Comparison of ENCODE assay signal across 15 cellular contexts in the genomic region with DNA sequence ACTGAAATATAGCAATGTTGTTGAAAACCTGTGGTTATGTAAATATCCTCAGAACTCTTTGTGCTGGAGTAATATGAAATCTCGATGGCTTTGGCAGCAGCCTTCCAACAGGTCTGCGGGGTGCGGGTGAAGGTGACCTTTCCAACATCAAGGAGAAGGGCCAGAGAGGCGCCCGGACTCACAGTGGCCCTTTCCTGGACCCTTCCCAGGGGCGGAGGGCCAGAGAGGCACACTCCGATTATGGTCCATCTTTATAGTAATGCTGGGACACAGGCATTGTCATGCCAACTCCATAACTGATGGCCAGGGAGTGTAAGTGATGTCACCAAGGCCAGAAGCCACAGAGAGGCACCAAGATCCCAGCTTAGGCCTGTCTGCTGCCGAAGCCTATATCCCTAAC. TPM values are rescaled to one million over a fixed set of nuclear protein-coding genes. Genes with fewer than 3 reads are reported as not detected.
DNase-seq lines count a peak whose midpoint lies in the region; ATAC-seq, FAIRE-seq and TF ChIP-seq lines count a peak whose summit lies in the region.
"Had no signal": no experiment of that assay in that cellular context is flagged by ENCODE, and none has a peak within 500 bp of the region (broad histone marks: within the 10 kb centered on the region; RNA-seq: fewer than 3 reads in every experiment).

No MANE protein-coding gene starts in this region.

- TF ChIP-seq POLR2A in stomach (IDR thresholded peaks at IDR 0.05) (no peak), H54 (IDR thresholded peaks at IDR 0.05; ENCODE audit: low read depth, low read length) (no peak)

- H3K27ac Mint-ChIP-seq in IgD-negative memory B cell (peak overlapping the region; percentile 91 to 92 (median 92)), WTC11 (peak overlapping the region; percentile 44; the same call in 1 of the 2 replicates), naive B cell (peak overlapping the region; percentile 78 to 99 (median 96))

- H3K4me1 ChIP-seq in stomach, result peaks cover 35 to 81% (median 66%) of the 10 kb centered on the region in 4 donors

- POLR2A ChIA-PET in WTC11 (lab: Charles Lee), result no interaction called here

- no peaks in the 10 kb centered on the region for H3K27me3 Mint-ChIP-seq in IgD-negative memory B cell
- H3K27me3 Mint-ChIP-seq in WTC11 (ENCODE audit: low read depth), result no peaks in the 10 kb centered on the region
- H3K27me3 Mint-ChIP-seq in naive B cell, result no peaks in the 10 kb centered on the region

- no peak for TF ChIP-seq EP300 in stomach (IDR thresholded peaks at IDR 0.05)

- intact Hi-C loops in stomach (cut with DNase I; ENCODE audit: low total_unique reads), result no loop called here

- no peaks in the 10 kb centered on the region for H3K9me3 ChIP-seq in stomach

- no peaks in the 10 kb centered on the region for H3K27me3 ChIP-seq in stomach

- H3K4me1 Mint-ChIP-seq in IgD-negative memory B cell (peaks cover 54 to 66% (median 63%) of the 10 kb centered on the region in 3 donors), WTC11 (peaks cover 17% of the 10 kb centered on the region), naive B cell (peaks cover 66 to 90% (median 73%) of the 10 kb centered on the region in 3 donors)

- no peak overlapping the region for H3K4me3 ChIP-seq in stomach
- H3K4me3 ChIP-seq: PC-9 had no signal

- ATAC-seq in WTC11 (no peak), naive B cell (ENCODE audit: low read depth in 2 of 2) (no peak)

- DNase-seq in WTC11 (ENCODE audit: low spot score), result no peak
- DNase-seq in naive B cell, result no peak
- no peak for DNase-seq in stomach
- no peak for DNase-seq in H54 (ENCODE audit: insufficient read length, low spot score)
- DNase-seq in LoVo (ENCODE audit: low spot score), result no peak
- DNase-seq in RPMI8226, result no peak
- DNase-seq: COR-L47, DMS153, HCEC 1CT, NCI-H2107, NCI-H345, PC-9 had no signal

- TF ChIP-seq CTCF in WTC11 (IDR thresholded peaks at IDR 0.05) (no peak), stomach (IDR thresholded peaks at IDR 0.05) (no peak)

- peak overlapping the region in 3 of 4 donors; percentile 14 to 78 (median 60) for H3K4me3 Mint-ChIP-seq in IgD-negative memory B cell
- no peak overlapping the region for H3K4me3 Mint-ChIP-seq in WTC11
- H3K4me3 Mint-ChIP-seq in naive B cell, result peak overlapping the region in 1 of 8 donors; percentile 3

- WGBS in stomach, 5 donors, result 59 to 89% (median 80%) methylated on average over 6 to 8 of the region's 8 CpGs

- FAIRE-seq in H54 (lab: Jason Lieb, UNC), result no peak
- FAIRE-seq: HTR-8/SVneo had no signal

- peaks cover 6 to 48% (median 36%) of the 10 kb centered on the region in 4 donors for H3K36me3 ChIP-seq in stomach

- H3K36me3 Mint-ChIP-seq in IgD-negative memory B cell (peaks cover 7% of the 10 kb centered on the region), WTC11 (peaks cover 11% of the 10 kb centered on the region; the same call in 1 of the 2 replicates), naive B cell (peaks cover 6 to 11% of the 10 kb centered on the region in 2 donors)

- peak overlapping the region in 3 of 5 donors; percentile 6 to 16 (median 8) for H3K27ac ChIP-seq in stomach
- H3K27ac ChIP-seq: C4-2B, PC-9 had no signal

- H3K9me3 Mint-ChIP-seq in IgD-negative memory B cell, result no peaks in the 10 kb centered on the region
- H3K9me3 Mint-ChIP-seq in WTC11, result no peaks in the 10 kb centered on the region
- no peaks in the 10 kb centered on the region for H3K9me3 Mint-ChIP-seq in naive B cell

- CTCF ChIA-PET in WTC11 (lab: Charles Lee), result interaction anchor here (1.1 to 1.2 kb wide), 2 partner anchors 9 to 61 kb away, joined by 4 read pairs; no protein-coding TSS in a partner anchor

TF ChIP-seq in WTC11, 78 proteins besides CTCF, POLR2A, EP300 and RAD21 (continues in another document):
- TF ChIP-seq ZNF317 (CRISPR knock-in tag; IDR thresholded peaks at IDR 0.05; ENCODE audit: borderline replicate concordance, low read depth) (no peak), FOXK1 (CRISPR knock-in tag; IDR thresholded peaks at IDR 0.05) (no peak), ZNF138 (CRISPR knock-in tag; conservative IDR thresholded peaks at IDR 0.05) (no peak), ZBTB21 (CRISPR knock-in tag; IDR thresholded peaks at IDR 0.05; ENCODE audit: borderline replicate concordance) (no peak), NR1H2 (CRISPR knock-in tag; IDR thresholded peaks at IDR 0.05) (no peak), CREB1 (CRISPR knock-in tag; IDR thresholded peaks at IDR 0.05) (no peak), MYBL2 (CRISPR knock-in tag; IDR thresholded peaks at IDR 0.05) (no peak), MXD4 (CRISPR knock-in tag; IDR thresholded peaks at IDR 0.05; ENCODE audit: borderline replicate concordance) (no peak), GTF2I (CRISPR knock-in tag; conservative IDR thresholded peaks at IDR 0.05) (no peak), RELA (CRISPR knock-in tag; IDR thresholded peaks at IDR 0.05; ENCODE audit: borderline replicate concordance) (no peak), ELF4 (CRISPR knock-in tag; IDR thresholded peaks at IDR 0.05; ENCODE audit: low read depth) (no peak), NFATC4 (CRISPR knock-in tag; IDR thresholded peaks at IDR 0.05) (no peak)
- TF ChIP-seq, protein P1, sequence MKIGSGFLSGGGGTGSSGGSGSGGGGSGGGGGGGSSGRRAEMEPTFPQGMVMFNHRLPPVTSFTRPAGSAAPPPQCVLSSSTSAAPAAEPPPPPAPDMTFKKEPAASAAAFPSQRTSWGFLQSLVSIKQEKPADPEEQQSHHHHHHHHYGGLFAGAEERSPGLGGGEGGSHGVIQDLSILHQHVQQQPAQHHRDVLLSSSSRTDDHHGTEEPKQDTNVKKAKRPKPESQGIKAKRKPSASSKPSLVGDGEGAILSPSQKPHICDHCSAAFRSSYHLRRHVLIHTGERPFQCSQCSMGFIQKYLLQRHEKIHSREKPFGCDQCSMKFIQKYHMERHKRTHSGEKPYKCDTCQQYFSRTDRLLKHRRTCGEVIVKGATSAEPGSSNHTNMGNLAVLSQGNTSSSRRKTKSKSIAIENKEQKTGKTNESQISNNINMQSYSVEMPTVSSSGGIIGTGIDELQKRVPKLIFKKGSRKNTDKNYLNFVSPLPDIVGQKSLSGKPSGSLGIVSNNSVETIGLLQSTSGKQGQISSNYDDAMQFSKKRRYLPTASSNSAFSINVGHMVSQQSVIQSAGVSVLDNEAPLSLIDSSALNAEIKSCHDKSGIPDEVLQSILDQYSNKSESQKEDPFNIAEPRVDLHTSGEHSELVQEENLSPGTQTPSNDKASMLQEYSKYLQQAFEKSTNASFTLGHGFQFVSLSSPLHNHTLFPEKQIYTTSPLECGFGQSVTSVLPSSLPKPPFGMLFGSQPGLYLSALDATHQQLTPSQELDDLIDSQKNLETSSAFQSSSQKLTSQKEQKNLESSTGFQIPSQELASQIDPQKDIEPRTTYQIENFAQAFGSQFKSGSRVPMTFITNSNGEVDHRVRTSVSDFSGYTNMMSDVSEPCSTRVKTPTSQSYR (CRISPR knock-in tag; IDR thresholded peaks at IDR 0.05), result no peak
- TF ChIP-seq, protein P2, sequence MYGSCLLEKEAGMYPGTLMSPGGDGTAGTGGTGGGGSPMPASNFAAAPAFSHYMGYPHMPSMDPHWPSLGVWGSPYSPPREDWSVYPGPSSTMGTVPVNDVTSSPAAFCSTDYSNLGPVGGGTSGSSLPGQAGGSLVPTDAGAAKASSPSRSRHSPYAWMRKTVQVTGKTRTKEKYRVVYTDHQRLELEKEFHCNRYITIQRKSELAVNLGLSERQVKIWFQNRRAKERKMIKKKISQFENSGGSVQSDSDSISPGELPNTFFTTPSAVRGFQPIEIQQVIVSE (CRISPR knock-in tag; IDR thresholded peaks at IDR 0.05; ENCODE audit: borderline replicate concordance), result no peak
- TF ChIP-seq, protein P3, sequence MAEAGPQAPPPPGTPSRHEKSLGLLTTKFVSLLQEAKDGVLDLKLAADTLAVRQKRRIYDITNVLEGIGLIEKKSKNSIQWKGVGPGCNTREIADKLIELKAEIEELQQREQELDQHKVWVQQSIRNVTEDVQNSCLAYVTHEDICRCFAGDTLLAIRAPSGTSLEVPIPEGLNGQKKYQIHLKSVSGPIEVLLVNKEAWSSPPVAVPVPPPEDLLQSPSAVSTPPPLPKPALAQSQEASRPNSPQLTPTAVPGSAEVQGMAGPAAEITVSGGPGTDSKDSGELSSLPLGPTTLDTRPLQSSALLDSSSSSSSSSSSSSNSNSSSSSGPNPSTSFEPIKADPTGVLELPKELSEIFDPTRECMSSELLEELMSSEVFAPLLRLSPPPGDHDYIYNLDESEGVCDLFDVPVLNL (CRISPR knock-in tag; IDR thresholded peaks at IDR 0.05; ENCODE audit: borderline replicate concordance, low read depth), result no peak
- TF ChIP-seq, protein P4, sequence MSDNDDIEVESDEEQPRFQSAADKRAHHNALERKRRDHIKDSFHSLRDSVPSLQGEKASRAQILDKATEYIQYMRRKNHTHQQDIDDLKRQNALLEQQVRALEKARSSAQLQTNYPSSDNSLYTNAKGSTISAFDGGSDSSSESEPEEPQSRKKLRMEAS (CRISPR knock-in tag; IDR thresholded peaks at IDR 0.05), result no peak
- TF ChIP-seq, protein P5, sequence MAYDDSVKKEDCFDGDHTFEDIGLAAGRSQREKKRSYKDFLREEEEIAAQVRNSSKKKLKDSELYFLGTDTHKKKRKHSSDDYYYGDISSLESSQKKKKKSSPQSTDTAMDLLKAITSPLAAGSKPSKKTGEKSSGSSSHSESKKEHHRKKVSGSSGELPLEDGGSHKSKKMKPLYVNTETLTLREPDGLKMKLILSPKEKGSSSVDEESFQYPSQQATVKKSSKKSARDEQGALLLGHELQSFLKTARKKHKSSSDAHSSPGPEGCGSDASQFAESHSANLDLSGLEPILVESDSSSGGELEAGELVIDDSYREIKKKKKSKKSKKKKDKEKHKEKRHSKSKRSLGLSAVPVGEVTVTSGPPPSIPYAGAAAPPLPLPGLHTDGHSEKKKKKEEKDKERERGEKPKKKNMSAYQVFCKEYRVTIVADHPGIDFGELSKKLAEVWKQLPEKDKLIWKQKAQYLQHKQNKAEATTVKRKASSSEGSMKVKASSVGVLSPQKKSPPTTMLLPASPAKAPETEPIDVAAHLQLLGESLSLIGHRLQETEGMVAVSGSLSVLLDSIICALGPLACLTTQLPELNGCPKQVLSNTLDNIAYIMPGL (CRISPR knock-in tag; IDR thresholded peaks at IDR 0.05), result no peak

RNA-seq across cellular contexts. Expression of a gene that starts 18.1 kb away (rescaled TPM):
- polyA plus RNA-seq in IgD-negative memory B cell, result 14.8 TPM
- total RNA-seq in WTC11 (2021), result 22.7 to 26.3 TPM (median 25.8 TPM) in 3 replicates
- 10 to 100 TPM in 4 of 6 donors, 1 to 10 TPM in 2; 4.9 to 15.7 (median 11.2) TPM for polyA plus RNA-seq in naive B cell (ENCODE audit: low read depth in 6 of 6)
- 10 to 100 TPM in 4 of 5 donors, 1 to 10 TPM in 1; 9.8 to 72.9 (median 23.9) TPM for total RNA-seq in stomach
- 10 to 100 TPM; 10.3 to 12.4 (median 11.3) TPM for polyA plus RNA-seq in stomach

RNA-seq across cellular contexts. Expression of a gene that starts 35.7 kb away (rescaled TPM):
- polyA plus RNA-seq in IgD-negative memory B cell, result not detected
- total RNA-seq in WTC11 (2021), result 0.11 to 0.30 TPM (median 0.16 TPM) in 3 replicates
- not detected for polyA plus RNA-seq in naive B cell (ENCODE audit: low read depth in 6 of 6)
- 1 to 10 TPM in 1 of 5 donors, under 1 TPM in 3, not detected in 1; 0.37 to 8.9 (median 0.58) TPM for total RNA-seq in stomach
- polyA plus RNA-seq in stomach, result 1 to 10 TPM; 1.8 to 2.9 (median 2.8) TPM

Comparison
In these comparisons a context has a peak if more than half of its experiments do, and no peak if none do; other contexts are left out.
1. H3K27ac Mint-ChIP-seq: peak in every context shown above with its lines; median percentile 96 in naive B cell; 92 in IgD-negative memory B cell; 44 in WTC11.